In genomic region chr15:79381593-79381992, GRCh38 we compare ENCODE assay signal across 1 cellular context.
TF ChIP-seq lines count a peak whose summit lies in the region.

No MANE protein-coding gene starts in this region.

TF ChIP-seq in HepG2, 621 proteins besides CTCF, POLR2A, EP300 and RAD21 (continued from another document):
- TF ChIP-seq CEBPZ (IDR thresholded peaks at IDR 0.05; ENCODE audit: low read length): no peak
- TF ChIP-seq AHDC1 (CRISPR knock-in tag; IDR thresholded peaks at IDR 0.05; ENCODE audit: borderline replicate concordance): peak; percentile 56; the same call in 1 of the 2 replicates
- TF ChIP-seq SP4 (CRISPR knock-in tag; IDR thresholded peaks at IDR 0.05): no peak
- TF ChIP-seq FOXP1 (IDR thresholded peaks at IDR 0.05): no peak
- TF ChIP-seq FOXP1 (CRISPR knock-in tag; IDR thresholded peaks at IDR 0.05): 0 out of 2 replicates have a peak, but pooled peaks have one; percentile 12
- TF ChIP-seq IRF1 (CRISPR knock-in tag; IDR thresholded peaks at IDR 0.05; ENCODE audit: low read depth): no peak
- TF ChIP-seq ZNF101 (CRISPR knock-in tag; IDR thresholded peaks at IDR 0.05; ENCODE audit: borderline replicate concordance, low read depth): no peak
- no peak for TF ChIP-seq RBM39 (IDR thresholded peaks at IDR 0.05; ENCODE audit: low read depth, low read length, poor library complexity, severe bottlenecking)
- TF ChIP-seq ZNF234 (CRISPR knock-in tag; conservative IDR thresholded peaks at IDR 0.05): no peak
- no peak for TF ChIP-seq SMARCE1 (IDR thresholded peaks at IDR 0.05; ENCODE audit: borderline replicate concordance)
- no peak for TF ChIP-seq MLXIP (CRISPR knock-in tag; IDR thresholded peaks at IDR 0.05; ENCODE audit: borderline replicate concordance)
- TF ChIP-seq ZNF143 (CRISPR knock-in tag; IDR thresholded peaks at IDR 0.05): no peak
- TF ChIP-seq ZNF562 (CRISPR knock-in tag; IDR thresholded peaks at IDR 0.05; ENCODE audit: borderline replicate concordance): no peak
- peak; percentile 78; the same call in 1 of the 2 replicates for TF ChIP-seq THRA (CRISPR knock-in tag; IDR thresholded peaks at IDR 0.05; ENCODE audit: borderline replicate concordance)
- TF ChIP-seq RXRB (CRISPR knock-in tag; IDR thresholded peaks at IDR 0.05; ENCODE audit: borderline replicate concordance): peak; percentile 47; the same call in 1 of the 2 replicates
- no peak for TF ChIP-seq ZBTB46 (CRISPR knock-in tag; IDR thresholded peaks at IDR 0.05; ENCODE audit: borderline replicate concordance)
- TF ChIP-seq FOXA1 (IDR thresholded peaks at IDR 0.05): no peak
- peak; percentile 57; the same call in 1 of the 2 replicates for TF ChIP-seq FOXA1 (CRISPR knock-in tag; IDR thresholded peaks at IDR 0.05)
- TF ChIP-seq GABPA (IDR thresholded peaks at IDR 0.05; ENCODE audit: low read depth, low read length): no peak
- TF ChIP-seq GABPA (CRISPR knock-in tag; IDR thresholded peaks at IDR 0.05; ENCODE audit: low read depth): no peak
- no peak for TF ChIP-seq LCORL (IDR thresholded peaks at IDR 0.05)
- no peak for TF ChIP-seq LCORL (CRISPR knock-in tag; IDR thresholded peaks at IDR 0.05)
- TF ChIP-seq ZNF816 (CRISPR knock-in tag; IDR thresholded peaks at IDR 0.05; ENCODE audit: borderline replicate concordance): no peak
